In the genomic region with DNA sequence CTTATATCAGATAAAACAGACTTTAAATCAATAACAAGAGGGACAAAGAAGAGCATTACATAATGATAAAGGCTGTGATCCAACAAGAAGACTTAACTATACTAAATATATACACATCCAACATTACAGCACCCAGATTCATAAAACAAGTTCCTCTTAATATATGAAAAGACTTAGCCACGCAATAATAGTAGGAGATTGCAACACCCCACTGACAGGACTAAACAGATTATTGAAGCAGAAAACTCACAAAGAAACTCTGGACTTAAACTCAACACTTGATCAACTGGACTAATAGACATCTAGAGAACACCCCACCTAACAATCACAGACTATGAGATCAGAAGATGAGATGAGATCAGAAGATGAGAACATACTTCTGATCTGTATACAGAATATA, we compare ENCODE assay signal across 23 cellular contexts.
"Had no signal": no experiment of that assay in that cellular context is flagged by ENCODE, and none has a peak within 500 bp of the region (broad histone marks: within the 10 kb centered on the region; RNA-seq: fewer than 3 reads in every experiment).

No MANE protein-coding gene starts in this region.

- DNase-seq: activated CD4-positive, alpha-beta memory T cell treated with anti-CD3 and anti-CD28 coated beads for 36 hours; activated CD4-positive, alpha-beta T cell treated with anti-CD3 and anti-CD28 coated beads for 48 hours; activated CD8-positive, alpha-beta memory T cell treated with anti-CD3 and anti-CD28 coated beads, Interleukin-2, amount 50 U/mL, for 4 hours; activated gamma-delta T cell; activated naive CD4-positive, alpha-beta T cell treated with anti-CD3 and anti-CD28 coated beads, Interleukin-2, amount 50 U/mL, for 16 hours; activated T-cell treated with anti-CD3 and anti-CD28 coated beads, Interleukin-2, amount 50 U/mL, for 24 hours; amygdala; caudate nucleus; cortex of kidney; effector memory CD8-positive, alpha-beta T cell; erythroblast; head of caudate nucleus; hypothalamus; immature natural killer cell; naive B cell; nephron progenitor cell; stimulated activated naive CD4-positive, alpha-beta T cell; T-cell; testis; transverse colon had no signal

- H3K36me3 Mint-ChIP-seq: activated CD4-positive, alpha-beta memory T cell treated with anti-CD3 and anti-CD28 coated beads for 36 hours; naive B cell; T-cell had no signal

- H3K4me1 Mint-ChIP-seq: mesothelial cell of epicardium, naive B cell, nephron progenitor cell had no signal

- H3K4me3 Mint-ChIP-seq: activated CD4-positive, alpha-beta memory T cell treated with anti-CD3 and anti-CD28 coated beads for 36 hours; activated T-cell treated with anti-CD3 and anti-CD28 coated beads, Interleukin-2, amount 50 U/mL, for 24 hours; effector memory CD8-positive, alpha-beta T cell; immature natural killer cell; mesothelial cell of epicardium; naive B cell; nephron progenitor cell; T-cell had no signal

- H3K27ac Mint-ChIP-seq: activated CD4-positive, alpha-beta memory T cell treated with anti-CD3 and anti-CD28 coated beads for 36 hours; activated T-cell treated with anti-CD3 and anti-CD28 coated beads, Interleukin-2, amount 50 U/mL, for 24 hours; effector memory CD8-positive, alpha-beta T cell; immature natural killer cell; mesothelial cell of epicardium; naive B cell; nephron progenitor cell; T-cell had no signal

- ATAC-seq: activated CD4-positive, CD25-positive, alpha-beta regulatory T cell treated with anti-CD3 and anti-CD28 coated beads, Interleukin-2, amount 50 U/mL, for 24 hours; effector memory CD8-positive, alpha-beta T cell; sciatic nerve; T-cell had no signal
